In the genomic region with DNA sequence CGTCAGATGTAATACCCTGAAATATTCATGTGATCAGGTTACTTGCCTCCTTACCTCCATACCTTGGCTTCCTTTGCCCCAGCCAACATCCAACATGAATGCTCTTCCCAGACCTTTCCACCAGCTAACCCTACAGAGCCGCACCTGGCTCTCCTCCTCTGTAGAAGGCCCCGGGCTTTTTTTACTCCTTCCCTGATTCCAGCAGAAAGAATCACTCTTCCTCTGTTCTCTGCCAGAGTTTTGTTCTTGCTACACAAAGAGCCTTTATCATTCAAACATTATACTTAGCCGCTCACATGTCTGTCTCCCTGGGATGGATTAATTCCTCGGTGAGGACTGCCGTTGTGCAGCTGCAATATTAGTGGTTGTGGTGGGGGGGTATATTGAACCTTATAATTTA, we compare ENCODE assay signal across 22 cellular contexts.
"Had no signal": no experiment of that assay in that cellular context is flagged by ENCODE, and none has a peak within 500 bp of the region (broad histone marks: within the 10 kb centered on the region; RNA-seq: fewer than 3 reads in every experiment).

No MANE protein-coding gene starts in this region.

- FAIRE-seq: islet of Langerhans, urothelium cell line had no signal

- H3K9me3 Mint-ChIP-seq: activated CD4-positive, alpha-beta memory T cell treated with anti-CD3 and anti-CD28 coated beads for 36 hours; activated naive CD8-positive, alpha-beta T cell treated with anti-CD3 and anti-CD28 coated beads, Interleukin-2, amount 50 U/mL, for 24 hours; activated T-cell treated with anti-CD3 and anti-CD28 coated beads, Interleukin-2, amount 50 U/mL, for 72 hours; naive thymus-derived CD4-positive, alpha-beta T cell; stimulated activated naive CD8-positive, alpha-beta T cell treated with anti-CD3 and anti-CD28 coated beads, Interleukin-15, amount 100 ng/mL, for 72 hours had no signal

- H3K4me1 Mint-ChIP-seq: activated naive CD8-positive, alpha-beta T cell treated with anti-CD3 and anti-CD28 coated beads, Interleukin-2, amount 50 U/mL, for 24 hours; naive thymus-derived CD4-positive, alpha-beta T cell; stimulated activated naive CD8-positive, alpha-beta T cell treated with anti-CD3 and anti-CD28 coated beads, Interleukin-15, amount 100 ng/mL, for 72 hours; T-helper 17 cell had no signal

- H3K4me3 Mint-ChIP-seq: activated CD4-positive, alpha-beta memory T cell treated with anti-CD3 and anti-CD28 coated beads for 36 hours; activated naive CD8-positive, alpha-beta T cell treated with anti-CD3 and anti-CD28 coated beads, Interleukin-2, amount 50 U/mL, for 24 hours; activated T-cell treated with anti-CD3 and anti-CD28 coated beads, Interleukin-2, amount 50 U/mL, for 72 hours; naive thymus-derived CD4-positive, alpha-beta T cell; stimulated activated naive CD8-positive, alpha-beta T cell treated with anti-CD3 and anti-CD28 coated beads, Interleukin-15, amount 100 ng/mL, for 72 hours; T-helper 17 cell had no signal

- DNase-seq: activated CD4-positive, alpha-beta memory T cell treated with anti-CD3 and anti-CD28 coated beads for 36 hours; activated CD4-positive, alpha-beta T cell treated with anti-CD3 and anti-CD28 coated beads for 48 hours; activated effector memory CD4-positive, alpha-beta T cell treated with anti-CD3 and anti-CD28 coated beads, Interleukin-2, amount 50 U/mL, for 16 hours; activated naive CD4-positive, alpha-beta T cell treated with anti-CD3 and anti-CD28 coated beads, Interleukin-2, amount 50 U/mL, for 16 hours; activated naive CD8-positive, alpha-beta T cell treated with anti-CD3 and anti-CD28 coated beads, Interleukin-2, amount 50 U/mL, for 24 hours; activated T-cell treated with anti-CD3 and anti-CD28 coated beads, Interleukin-2, amount 50 U/mL, for 72 hours; brain microvascular endothelial cell; caudate nucleus; effector memory CD4-positive, alpha-beta T cell; foreskin keratinocyte; lower lobe of right lung; naive thymus-derived CD4-positive, alpha-beta T cell; stimulated activated CD4-positive, alpha-beta T cell treated with anti-CD3 and anti-CD28 coated beads, Interleukin-12 subunit alpha, Interleukin-12 subunit beta, amount 100 ng/mL, for 4 hours; stimulated activated CD4-positive, alpha-beta T cell treated with anti-CD3 and anti-CD28 coated beads, Interleukin-4, amount 100 ng/mL, for 4 hours; stimulated activated naive CD8-positive, alpha-beta T cell treated with anti-CD3 and anti-CD28 coated beads, Interleukin-15, amount 100 ng/mL, for 72 hours; SW 1271; T-helper 17 cell; transverse colon had no signal

- ATAC-seq: activated naive CD8-positive, alpha-beta T cell treated with anti-CD3 and anti-CD28 coated beads, Interleukin-2, amount 50 U/mL, for 24 hours; activated T-cell treated with anti-CD3 and anti-CD28 coated beads, Interleukin-2, amount 50 U/mL, for 72 hours; foreskin keratinocyte; lower lobe of right lung; naive thymus-derived CD4-positive, alpha-beta T cell; stimulated activated naive CD8-positive, alpha-beta T cell treated with anti-CD3 and anti-CD28 coated beads, Interleukin-15, amount 100 ng/mL, for 72 hours; T-helper 17 cell had no signal

- H3K36me3 Mint-ChIP-seq: activated CD4-positive, alpha-beta memory T cell treated with anti-CD3 and anti-CD28 coated beads for 36 hours; naive thymus-derived CD4-positive, alpha-beta T cell had no signal

- H3K36me3 ChIP-seq: brain microvascular endothelial cell, lower lobe of right lung, prostate gland, suprapubic skin, transverse colon had no signal

- H3K27ac Mint-ChIP-seq: activated CD4-positive, alpha-beta memory T cell treated with anti-CD3 and anti-CD28 coated beads for 36 hours; activated naive CD8-positive, alpha-beta T cell treated with anti-CD3 and anti-CD28 coated beads, Interleukin-2, amount 50 U/mL, for 24 hours; activated T-cell treated with anti-CD3 and anti-CD28 coated beads, Interleukin-2, amount 50 U/mL, for 72 hours; naive thymus-derived CD4-positive, alpha-beta T cell; stimulated activated naive CD8-positive, alpha-beta T cell treated with anti-CD3 and anti-CD28 coated beads, Interleukin-15, amount 100 ng/mL, for 72 hours; T-helper 17 cell had no signal

- H3K4me3 ChIP-seq: lower lobe of right lung, prostate gland, suprapubic skin, transverse colon had no signal

- H3K9me3 ChIP-seq: lower lobe of right lung, prostate gland, suprapubic skin, transverse colon had no signal

- H3K4me1 ChIP-seq: foreskin keratinocyte, lower lobe of right lung, prostate gland, suprapubic skin, transverse colon had no signal

- H3K27me3 ChIP-seq: brain microvascular endothelial cell, foreskin keratinocyte, suprapubic skin, transverse colon had no signal

- H3K27ac ChIP-seq: brain microvascular endothelial cell, foreskin keratinocyte, lower lobe of right lung, prostate gland, suprapubic skin, transverse colon had no signal
